Comparison of ENCODE assay signal across 1 cellular context in the genomic region with DNA sequence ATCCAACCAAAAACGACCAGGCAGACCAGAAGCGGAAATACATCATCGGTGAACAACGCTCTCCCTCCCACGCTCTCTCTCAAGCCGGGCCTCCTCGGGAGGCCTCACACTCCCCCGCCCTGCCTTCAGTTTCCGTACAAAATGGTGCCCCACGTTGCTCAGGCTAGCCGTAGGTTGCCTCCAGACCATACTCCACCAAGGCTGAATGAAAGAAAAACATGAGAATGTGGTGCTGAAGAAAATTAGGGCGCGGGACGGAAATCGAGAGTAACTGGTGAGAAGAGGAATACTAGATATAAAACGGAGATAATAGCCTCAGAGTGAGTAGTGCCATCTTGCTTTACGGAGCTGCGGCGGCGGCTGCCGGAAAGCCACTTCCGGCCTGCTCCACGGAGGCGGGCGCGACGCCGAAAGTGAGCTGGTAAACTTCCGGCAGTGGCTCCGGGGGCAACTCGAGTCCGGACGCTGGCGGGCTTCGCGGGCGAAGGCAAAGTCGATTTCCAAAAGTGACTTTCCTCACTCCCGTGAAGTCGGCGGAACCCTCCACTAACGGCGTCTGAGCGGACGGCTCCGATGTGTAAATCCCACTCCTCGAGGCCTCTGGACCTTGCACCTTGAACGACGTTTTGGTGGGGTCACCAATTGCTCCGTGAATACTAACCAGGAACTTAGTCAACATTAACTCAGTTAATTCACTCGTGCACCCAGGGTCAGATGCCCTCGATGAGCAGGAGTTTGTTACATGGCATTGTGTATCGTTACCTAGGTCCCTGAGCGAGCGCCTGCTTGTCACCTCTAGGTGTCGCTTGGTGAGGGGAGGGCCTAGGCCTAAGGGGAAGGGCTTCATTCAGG.
TF ChIP-seq lines count a peak whose summit lies in the region.

Gene SH3BP5L (minus strand): TSS at position 7 of the 852 bp plus-strand sequence. CDS start 980 bp downstream, outside the sequence.

TF ChIP-seq in K562, 482 proteins besides CTCF, POLR2A, EP300 and RAD21 (continued from another document and continues in another):
- TF ChIP-seq ZNF347 (CRISPR knock-in tag; IDR thresholded peaks at IDR 0.05; ENCODE audit: low read depth), result no peak
- TF ChIP-seq SRSF9 (IDR thresholded peaks at IDR 0.05; ENCODE audit: borderline replicate concordance, low read depth, low read length), result no peak
- TF ChIP-seq, protein P1, sequence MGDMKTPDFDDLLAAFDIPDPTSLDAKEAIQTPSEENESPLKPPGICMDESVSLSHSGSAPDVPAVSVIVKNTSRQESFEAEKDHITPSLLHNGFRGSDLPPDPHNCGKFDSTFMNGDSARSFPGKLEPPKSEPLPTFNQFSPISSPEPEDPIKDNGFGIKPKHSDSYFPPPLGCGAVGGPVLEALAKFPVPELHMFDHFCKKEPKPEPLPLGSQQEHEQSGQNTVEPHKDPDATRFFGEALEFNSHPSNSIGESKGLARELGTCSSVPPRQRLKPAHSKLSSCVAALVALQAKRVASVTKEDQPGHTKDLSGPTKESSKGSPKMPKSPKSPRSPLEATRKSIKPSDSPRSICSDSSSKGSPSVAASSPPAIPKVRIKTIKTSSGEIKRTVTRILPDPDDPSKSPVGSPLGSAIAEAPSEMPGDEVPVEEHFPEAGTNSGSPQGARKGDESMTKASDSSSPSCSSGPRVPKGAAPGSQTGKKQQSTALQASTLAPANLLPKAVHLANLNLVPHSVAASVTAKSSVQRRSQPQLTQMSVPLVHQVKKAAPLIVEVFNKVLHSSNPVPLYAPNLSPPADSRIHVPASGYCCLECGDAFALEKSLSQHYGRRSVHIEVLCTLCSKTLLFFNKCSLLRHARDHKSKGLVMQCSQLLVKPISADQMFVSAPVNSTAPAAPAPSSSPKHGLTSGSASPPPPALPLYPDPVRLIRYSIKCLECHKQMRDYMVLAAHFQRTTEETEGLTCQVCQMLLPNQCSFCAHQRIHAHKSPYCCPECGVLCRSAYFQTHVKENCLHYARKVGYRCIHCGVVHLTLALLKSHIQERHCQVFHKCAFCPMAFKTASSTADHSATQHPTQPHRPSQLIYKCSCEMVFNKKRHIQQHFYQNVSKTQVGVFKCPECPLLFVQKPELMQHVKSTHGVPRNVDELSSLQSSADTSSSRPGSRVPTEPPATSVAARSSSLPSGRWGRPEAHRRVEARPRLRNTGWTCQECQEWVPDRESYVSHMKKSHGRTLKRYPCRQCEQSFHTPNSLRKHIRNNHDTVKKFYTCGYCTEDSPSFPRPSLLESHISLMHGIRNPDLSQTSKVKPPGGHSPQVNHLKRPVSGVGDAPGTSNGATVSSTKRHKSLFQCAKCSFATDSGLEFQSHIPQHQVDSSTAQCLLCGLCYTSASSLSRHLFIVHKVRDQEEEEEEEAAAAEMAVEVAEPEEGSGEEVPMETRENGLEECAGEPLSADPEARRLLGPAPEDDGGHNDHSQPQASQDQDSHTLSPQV (IDR thresholded peaks at IDR 0.05), result peak; percentile 95
- TF ChIP-seq ZNF644 (tag; IDR thresholded peaks at IDR 0.05; ENCODE audit: low read depth), result peak; percentile 86
- no peak for TF ChIP-seq RBM22 (IDR thresholded peaks at IDR 0.05; ENCODE audit: low read depth, low read length, poor library complexity, severe bottlenecking)
- no peak for TF ChIP-seq ZNF143 (CRISPR knock-in tag; IDR thresholded peaks at IDR 0.05)
- TF ChIP-seq TCF3 (CRISPR knock-in tag; IDR thresholded peaks at IDR 0.05), result no peak
- TF ChIP-seq ELF4 (CRISPR knock-in tag; IDR thresholded peaks at IDR 0.05), result no peak
- no peak for TF ChIP-seq STAT5B (CRISPR knock-in tag; IDR thresholded peaks at IDR 0.05)
- TF ChIP-seq HMGN3 (IDR thresholded peaks at IDR 0.05; ENCODE audit: borderline replicate concordance, extremely low read depth, insufficient read length, low read depth, low read length), result no peak
- 0 out of 2 replicates have a peak, but pooled peaks have one; percentile 45 for TF ChIP-seq ZC3H11A (IDR thresholded peaks at IDR 0.05; ENCODE audit: low read depth, low read length)
- TF ChIP-seq, protein P2, sequence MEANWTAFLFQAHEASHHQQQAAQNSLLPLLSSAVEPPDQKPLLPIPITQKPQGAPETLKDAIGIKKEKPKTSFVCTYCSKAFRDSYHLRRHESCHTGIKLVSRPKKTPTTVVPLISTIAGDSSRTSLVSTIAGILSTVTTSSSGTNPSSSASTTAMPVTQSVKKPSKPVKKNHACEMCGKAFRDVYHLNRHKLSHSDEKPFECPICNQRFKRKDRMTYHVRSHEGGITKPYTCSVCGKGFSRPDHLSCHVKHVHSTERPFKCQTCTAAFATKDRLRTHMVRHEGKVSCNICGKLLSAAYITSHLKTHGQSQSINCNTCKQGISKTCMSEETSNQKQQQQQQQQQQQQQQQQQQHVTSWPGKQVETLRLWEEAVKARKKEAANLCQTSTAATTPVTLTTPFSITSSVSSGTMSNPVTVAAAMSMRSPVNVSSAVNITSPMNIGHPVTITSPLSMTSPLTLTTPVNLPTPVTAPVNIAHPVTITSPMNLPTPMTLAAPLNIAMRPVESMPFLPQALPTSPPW (CRISPR knock-in tag; IDR thresholded peaks at IDR 0.05), result peak; percentile 91
- no peak for TF ChIP-seq ZFP1 (CRISPR knock-in tag; IDR thresholded peaks at IDR 0.05)
- no peak for TF ChIP-seq KAT8 (IDR thresholded peaks at IDR 0.05; ENCODE audit: low read depth)
- TF ChIP-seq, protein P3, sequence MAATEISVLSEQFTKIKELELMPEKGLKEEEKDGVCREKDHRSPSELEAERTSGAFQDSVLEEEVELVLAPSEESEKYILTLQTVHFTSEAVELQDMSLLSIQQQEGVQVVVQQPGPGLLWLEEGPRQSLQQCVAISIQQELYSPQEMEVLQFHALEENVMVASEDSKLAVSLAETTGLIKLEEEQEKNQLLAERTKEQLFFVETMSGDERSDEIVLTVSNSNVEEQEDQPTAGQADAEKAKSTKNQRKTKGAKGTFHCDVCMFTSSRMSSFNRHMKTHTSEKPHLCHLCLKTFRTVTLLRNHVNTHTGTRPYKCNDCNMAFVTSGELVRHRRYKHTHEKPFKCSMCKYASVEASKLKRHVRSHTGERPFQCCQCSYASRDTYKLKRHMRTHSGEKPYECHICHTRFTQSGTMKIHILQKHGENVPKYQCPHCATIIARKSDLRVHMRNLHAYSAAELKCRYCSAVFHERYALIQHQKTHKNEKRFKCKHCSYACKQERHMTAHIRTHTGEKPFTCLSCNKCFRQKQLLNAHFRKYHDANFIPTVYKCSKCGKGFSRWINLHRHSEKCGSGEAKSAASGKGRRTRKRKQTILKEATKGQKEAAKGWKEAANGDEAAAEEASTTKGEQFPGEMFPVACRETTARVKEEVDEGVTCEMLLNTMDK (IDR thresholded peaks at IDR 0.05; ENCODE audit: borderline replicate concordance, insufficient read depth, low read depth, low read length, poor library complexity, severe bottlenecking), result peak; percentile 98
- TF ChIP-seq ARID1B (IDR thresholded peaks at IDR 0.05), result no peak; the same call in 1 of the 2 replicates
- no peak for TF ChIP-seq GTF2E2 (tag; IDR thresholded peaks at IDR 0.05)
- TF ChIP-seq HEY1 (CRISPR knock-in tag; IDR thresholded peaks at IDR 0.05; ENCODE audit: borderline replicate concordance), result no peak
- no peak for TF ChIP-seq PRMT5 (CRISPR knock-in tag; IDR thresholded peaks at IDR 0.05)
- TF ChIP-seq FOXO4 (CRISPR knock-in tag; IDR thresholded peaks at IDR 0.05), result 0 out of 2 replicates have a peak, but pooled peaks have one; percentile 17
- no peak for TF ChIP-seq ZNF324 (CRISPR knock-in tag; IDR thresholded peaks at IDR 0.05)
- TF ChIP-seq, protein P4, sequence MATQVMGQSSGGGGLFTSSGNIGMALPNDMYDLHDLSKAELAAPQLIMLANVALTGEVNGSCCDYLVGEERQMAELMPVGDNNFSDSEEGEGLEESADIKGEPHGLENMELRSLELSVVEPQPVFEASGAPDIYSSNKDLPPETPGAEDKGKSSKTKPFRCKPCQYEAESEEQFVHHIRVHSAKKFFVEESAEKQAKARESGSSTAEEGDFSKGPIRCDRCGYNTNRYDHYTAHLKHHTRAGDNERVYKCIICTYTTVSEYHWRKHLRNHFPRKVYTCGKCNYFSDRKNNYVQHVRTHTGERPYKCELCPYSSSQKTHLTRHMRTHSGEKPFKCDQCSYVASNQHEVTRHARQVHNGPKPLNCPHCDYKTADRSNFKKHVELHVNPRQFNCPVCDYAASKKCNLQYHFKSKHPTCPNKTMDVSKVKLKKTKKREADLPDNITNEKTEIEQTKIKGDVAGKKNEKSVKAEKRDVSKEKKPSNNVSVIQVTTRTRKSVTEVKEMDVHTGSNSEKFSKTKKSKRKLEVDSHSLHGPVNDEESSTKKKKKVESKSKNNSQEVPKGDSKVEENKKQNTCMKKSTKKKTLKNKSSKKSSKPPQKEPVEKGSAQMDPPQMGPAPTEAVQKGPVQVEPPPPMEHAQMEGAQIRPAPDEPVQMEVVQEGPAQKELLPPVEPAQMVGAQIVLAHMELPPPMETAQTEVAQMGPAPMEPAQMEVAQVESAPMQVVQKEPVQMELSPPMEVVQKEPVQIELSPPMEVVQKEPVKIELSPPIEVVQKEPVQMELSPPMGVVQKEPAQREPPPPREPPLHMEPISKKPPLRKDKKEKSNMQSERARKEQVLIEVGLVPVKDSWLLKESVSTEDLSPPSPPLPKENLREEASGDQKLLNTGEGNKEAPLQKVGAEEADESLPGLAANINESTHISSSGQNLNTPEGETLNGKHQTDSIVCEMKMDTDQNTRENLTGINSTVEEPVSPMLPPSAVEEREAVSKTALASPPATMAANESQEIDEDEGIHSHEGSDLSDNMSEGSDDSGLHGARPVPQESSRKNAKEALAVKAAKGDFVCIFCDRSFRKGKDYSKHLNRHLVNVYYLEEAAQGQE (CRISPR knock-in tag; IDR thresholded peaks at IDR 0.05; ENCODE audit: low read depth), result no peak; the same call in 1 of the 2 replicates
- no peak for TF ChIP-seq CREBBP (IDR thresholded peaks at IDR 0.05; ENCODE audit: low read depth, low read length)
- peak; percentile 80 for TF ChIP-seq FOXP1 (CRISPR knock-in tag; IDR thresholded peaks at IDR 0.05)
- TF ChIP-seq ERF (CRISPR knock-in tag; IDR thresholded peaks at IDR 0.05), result no peak
- peak; percentile 33; the same call in 1 of the 2 replicates for TF ChIP-seq DIDO1 (tag; IDR thresholded peaks at IDR 0.05; ENCODE audit: low read depth)
- TF ChIP-seq RCOR1 (IDR thresholded peaks at IDR 0.05; ENCODE audit: borderline replicate concordance in 1 of 2, low read depth in 2 of 2, low read length in 2 of 2), result peak in 1 of 2 experiments; percentile 57; a peak in 2 of 4 replicates
- TF ChIP-seq, protein P5, sequence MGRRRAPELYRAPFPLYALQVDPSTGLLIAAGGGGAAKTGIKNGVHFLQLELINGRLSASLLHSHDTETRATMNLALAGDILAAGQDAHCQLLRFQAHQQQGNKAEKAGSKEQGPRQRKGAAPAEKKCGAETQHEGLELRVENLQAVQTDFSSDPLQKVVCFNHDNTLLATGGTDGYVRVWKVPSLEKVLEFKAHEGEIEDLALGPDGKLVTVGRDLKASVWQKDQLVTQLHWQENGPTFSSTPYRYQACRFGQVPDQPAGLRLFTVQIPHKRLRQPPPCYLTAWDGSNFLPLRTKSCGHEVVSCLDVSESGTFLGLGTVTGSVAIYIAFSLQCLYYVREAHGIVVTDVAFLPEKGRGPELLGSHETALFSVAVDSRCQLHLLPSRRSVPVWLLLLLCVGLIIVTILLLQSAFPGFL (CRISPR knock-in tag; IDR thresholded peaks at IDR 0.05), result no peak
- TF ChIP-seq NONO (IDR thresholded peaks at IDR 0.05; ENCODE audit: low read depth in 2 of 2, low read length in 1 of 2), result no peak
- peak; percentile 91; the same call in 1 of the 2 replicates for TF ChIP-seq BRD4 (IDR thresholded peaks at IDR 0.05)
- no peak for TF ChIP-seq FOS (IDR thresholded peaks at IDR 0.05; ENCODE audit: extremely low read depth, insufficient read length)
- TF ChIP-seq, protein P6, sequence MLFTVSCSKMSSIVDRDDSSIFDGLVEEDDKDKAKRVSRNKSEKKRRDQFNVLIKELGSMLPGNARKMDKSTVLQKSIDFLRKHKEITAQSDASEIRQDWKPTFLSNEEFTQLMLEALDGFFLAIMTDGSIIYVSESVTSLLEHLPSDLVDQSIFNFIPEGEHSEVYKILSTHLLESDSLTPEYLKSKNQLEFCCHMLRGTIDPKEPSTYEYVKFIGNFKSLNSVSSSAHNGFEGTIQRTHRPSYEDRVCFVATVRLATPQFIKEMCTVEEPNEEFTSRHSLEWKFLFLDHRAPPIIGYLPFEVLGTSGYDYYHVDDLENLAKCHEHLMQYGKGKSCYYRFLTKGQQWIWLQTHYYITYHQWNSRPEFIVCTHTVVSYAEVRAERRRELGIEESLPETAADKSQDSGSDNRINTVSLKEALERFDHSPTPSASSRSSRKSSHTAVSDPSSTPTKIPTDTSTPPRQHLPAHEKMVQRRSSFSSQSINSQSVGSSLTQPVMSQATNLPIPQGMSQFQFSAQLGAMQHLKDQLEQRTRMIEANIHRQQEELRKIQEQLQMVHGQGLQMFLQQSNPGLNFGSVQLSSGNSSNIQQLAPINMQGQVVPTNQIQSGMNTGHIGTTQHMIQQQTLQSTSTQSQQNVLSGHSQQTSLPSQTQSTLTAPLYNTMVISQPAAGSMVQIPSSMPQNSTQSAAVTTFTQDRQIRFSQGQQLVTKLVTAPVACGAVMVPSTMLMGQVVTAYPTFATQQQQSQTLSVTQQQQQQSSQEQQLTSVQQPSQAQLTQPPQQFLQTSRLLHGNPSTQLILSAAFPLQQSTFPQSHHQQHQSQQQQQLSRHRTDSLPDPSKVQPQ (CRISPR knock-in tag; IDR thresholded peaks at IDR 0.05; ENCODE audit: borderline replicate concordance), result no peak
- no peak for TF ChIP-seq USF2 (CRISPR knock-in tag; IDR thresholded peaks at IDR 0.05)
- TF ChIP-seq ZNF282 (CRISPR knock-in tag; IDR thresholded peaks at IDR 0.05), result no peak
- peak; percentile 38 to 87; a peak in 2 of 4 replicates for TF ChIP-seq SIN3A (IDR thresholded peaks at IDR 0.05; ENCODE audit: borderline replicate concordance in 2 of 2, control insufficient read depth in 1 of 2, low read depth in 2 of 2, low read length in 2 of 2)
- TF ChIP-seq, protein P7, sequence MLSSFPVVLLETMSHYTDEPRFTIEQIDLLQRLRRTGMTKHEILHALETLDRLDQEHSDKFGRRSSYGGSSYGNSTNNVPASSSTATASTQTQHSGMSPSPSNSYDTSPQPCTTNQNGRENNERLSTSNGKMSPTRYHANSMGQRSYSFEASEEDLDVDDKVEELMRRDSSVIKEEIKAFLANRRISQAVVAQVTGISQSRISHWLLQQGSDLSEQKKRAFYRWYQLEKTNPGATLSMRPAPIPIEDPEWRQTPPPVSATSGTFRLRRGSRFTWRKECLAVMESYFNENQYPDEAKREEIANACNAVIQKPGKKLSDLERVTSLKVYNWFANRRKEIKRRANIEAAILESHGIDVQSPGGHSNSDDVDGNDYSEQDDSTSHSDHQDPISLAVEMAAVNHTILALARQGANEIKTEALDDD (IDR thresholded peaks at IDR 0.05), result peak; percentile 88
- TF ChIP-seq MCM3 (IDR thresholded peaks at IDR 0.05), result no peak
- TF ChIP-seq HOXB6 (CRISPR knock-in tag; IDR thresholded peaks at IDR 0.05; ENCODE audit: borderline replicate concordance), result no peak
